ENCODE assay signal across 5 cellular contexts in genomic region chr7:100217934-100218333, GRCh38. TPM values are rescaled to one million over a fixed set of nuclear protein-coding genes. Genes with fewer than 3 reads are reported as not detected.
A peak's percentile ranks its signal among the peaks of the same experiment; 100 is the strongest.
DNase-seq lines count a peak whose midpoint lies in the region; ATAC-seq lines count a peak whose summit lies in the region.

No MANE protein-coding gene starts in this region.

- DNase-seq in NCI-H187 treated with DMSO at 0.1 percent for 48 hours (lab: John Stamatoyannopoulos, UW) (peak; percentile 12), dermis microvascular lymphatic vessel endothelial cell (ENCODE audit: low read depth in 2 of 2) (peak; percentile 21 to 51), occipital lobe (lab: John Stamatoyannopoulos, UW) (peak; percentile 70)
- peak; percentile 62 to 81 for DNase-seq in activated CD4-positive, alpha-beta T cell treated with anti-CD3 and anti-CD28 coated beads for 24 hours (ENCODE audit: low read depth in 2 of 2)

- ATAC-seq in GM19468 (IDR thresholded peaks at IDR 0.05; ENCODE audit: extremely low read depth, unreplicated experiment) = peak; percentile 13

RNA-seq across cellular contexts. Expression of gene PVRIG, which starts 1.8 kb away (rescaled TPM):
- total RNA-seq in dermis microvascular lymphatic vessel endothelial cell (not detected in 2 replicates), occipital lobe (not detected)

RNA-seq across cellular contexts. Expression of gene STAG3, which starts 40.2 kb away (rescaled TPM):
- total RNA-seq in dermis microvascular lymphatic vessel endothelial cell (0.13 and 0.38 TPM in 2 replicates), occipital lobe (0.78 TPM)

RNA-seq across cellular contexts. Expression of gene GPC2, which starts 40.8 kb away (rescaled TPM):
- 1.9 and 2.8 TPM in 2 replicates for total RNA-seq in dermis microvascular lymphatic vessel endothelial cell
- 71.9 TPM for total RNA-seq in occipital lobe

RNA-seq across cellular contexts. Expression of gene GAL3ST4, which starts 49.5 kb away (rescaled TPM):
- total RNA-seq in dermis microvascular lymphatic vessel endothelial cell = 0.13 TPM in 2 replicates
- 2.3 TPM for total RNA-seq in occipital lobe

RNA-seq across cellular contexts. Expression of gene TRAPPC14, which starts 59.4 kb away (rescaled TPM):
- 4.4 and 5.8 TPM in 2 replicates for total RNA-seq in dermis microvascular lymphatic vessel endothelial cell
- total RNA-seq in occipital lobe = 8.0 TPM

Comparison
In these comparisons a context has a peak if more than half of its experiments do, and no peak if none do; other contexts are left out.
1. Peak in every context shown above with its lines: DNase-seq and ATAC-seq.
2. DNase-seq: peak in every context shown above with its lines; median percentile 72 in activated CD4-positive, alpha-beta T cell treated with anti-CD3 and anti-CD28 coated beads for 24 hours; 70 in occipital lobe; 36 in dermis microvascular lymphatic vessel endothelial cell; 12 in NCI-H187 treated with DMSO at 0.1 percent for 48 hours.
3. RNA of gene GPC2, which starts 40.8 kb away (total RNA-seq): 71.9 TPM in occipital lobe (single experiment); 1.9 to 2.8 TPM in dermis microvascular lymphatic vessel endothelial cell; every median in the first group is over 10 times any median in the second.